In the genomic region with DNA sequence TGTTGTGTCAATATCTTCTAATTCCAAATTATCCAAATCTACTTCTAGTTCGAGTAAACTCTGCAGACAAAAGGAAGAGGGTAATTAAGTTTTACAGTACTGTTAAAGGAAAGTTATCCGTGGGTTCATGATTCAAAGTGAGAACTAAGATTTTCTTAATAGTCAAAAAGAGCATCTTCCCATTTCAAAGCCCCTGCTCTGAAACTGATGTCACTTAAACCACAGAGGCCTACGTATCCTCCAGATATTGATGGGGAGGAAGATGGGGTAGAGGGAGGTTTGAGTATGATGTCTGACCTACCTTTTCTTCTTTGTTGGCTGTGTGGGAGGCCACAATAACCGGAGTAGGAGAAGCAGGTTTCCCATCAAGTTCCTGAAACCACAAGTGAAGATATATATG, we compare ENCODE assay signal across 12 cellular contexts. TPM values are rescaled to one million over a fixed set of nuclear protein-coding genes. Genes with fewer than 3 reads are reported as not detected.
A peak's percentile ranks its signal among the peaks of the same experiment; 100 is the strongest.
DNase-seq lines count a peak whose midpoint lies in the region; ATAC-seq and TF ChIP-seq lines count a peak whose summit lies in the region.
"Had no signal": no experiment of that assay in that cellular context is flagged by ENCODE, and none has a peak within 500 bp of the region (broad histone marks: within the 10 kb centered on the region; RNA-seq: fewer than 3 reads in every experiment).

No MANE protein-coding gene starts in this region.

- CTCF ChIA-PET in A673 (lab: Charles Lee) = no interaction called here

- WGBS in esophagus muscularis mucosa = 87% methylated on average over 4 of the region's 4 CpGs

- H3K36me3 ChIP-seq in esophagus muscularis mucosa (peaks cover 61 to 100% (median 91%) of the 10 kb centered on the region in 4 donors), A673 (ENCODE audit: insufficient read depth, low read length, poor library complexity, severe bottlenecking) (peaks cover 90% of the 10 kb centered on the region)
- H3K36me3 ChIP-seq: ovary had no signal

- H3K27me3 Mint-ChIP-seq in activated T-cell treated with anti-CD3 and anti-CD28 coated beads, Interleukin-2, amount 50 U/mL, for 72 hours (ENCODE audit: low read depth) = no peaks in the 10 kb centered on the region
- H3K27me3 Mint-ChIP-seq in T-helper 2 cell treated with Interferon-gamma antibody and Interleukin-4, amounts not matched to agents 5 μg/mL and 100 μg/mL, for 36 hours (ENCODE audit: low read depth) = no peaks in the 10 kb centered on the region
- H3K27me3 Mint-ChIP-seq in stimulated activated memory B cell treated with anti-CD40 and anti-IgM and Interleukin-4, amounts not matched to agents 10 μg/mL and 1 μg/mL and 100 μg/mL, for 72 hours = no peaks in the 10 kb centered on the region

- H3K27ac ChIP-seq in esophagus muscularis mucosa (replicated peaks in 1 of 4) (no peak overlapping the region), A673 (ENCODE audit: low read depth, low read length, poor library complexity, severe bottlenecking) (no peak overlapping the region)
- H3K27ac ChIP-seq: adrenal gland, ovary had no signal

- H3K27ac Mint-ChIP-seq in activated T-cell treated with anti-CD3 and anti-CD28 coated beads, Interleukin-2, amount 50 U/mL, for 72 hours = peak overlapping the region; percentile 83
- peak overlapping the region; percentile 62 for H3K27ac Mint-ChIP-seq in T-helper 2 cell treated with Interferon-gamma antibody and Interleukin-4, amounts not matched to agents 5 μg/mL and 100 μg/mL, for 36 hours
- peak overlapping the region; percentile 83 for H3K27ac Mint-ChIP-seq in stimulated activated memory B cell treated with anti-CD40 and anti-IgM and Interleukin-4, amounts not matched to agents 10 μg/mL and 1 μg/mL and 100 μg/mL, for 72 hours

- H3K9me3 ChIP-seq in esophagus muscularis mucosa (no peaks in the 10 kb centered on the region), A673 (ENCODE audit: low read depth, low read length, poor library complexity, severe bottlenecking) (no peaks in the 10 kb centered on the region)
- H3K9me3 ChIP-seq: adrenal gland, ovary had no signal

- H3K4me3 Mint-ChIP-seq in activated T-cell treated with anti-CD3 and anti-CD28 coated beads, Interleukin-2, amount 50 U/mL, for 72 hours = peak overlapping the region; percentile 33 to 62
- no peak overlapping the region for H3K4me3 Mint-ChIP-seq in T-helper 2 cell treated with Interferon-gamma antibody and Interleukin-4, amounts not matched to agents 5 μg/mL and 100 μg/mL, for 36 hours
- H3K4me3 Mint-ChIP-seq in stimulated activated memory B cell treated with anti-CD40 and anti-IgM and Interleukin-4, amounts not matched to agents 10 μg/mL and 1 μg/mL and 100 μg/mL, for 72 hours = no peak overlapping the region

- H3K4me1 Mint-ChIP-seq in activated T-cell treated with anti-CD3 and anti-CD28 coated beads, Interleukin-2, amount 50 U/mL, for 72 hours (ENCODE audit: low read depth) = peaks cover 50% of the 10 kb centered on the region
- peaks cover 6% of the 10 kb centered on the region for H3K4me1 Mint-ChIP-seq in T-helper 2 cell treated with Interferon-gamma antibody and Interleukin-4, amounts not matched to agents 5 μg/mL and 100 μg/mL, for 36 hours (ENCODE audit: low read depth)
- H3K4me1 Mint-ChIP-seq in stimulated activated memory B cell treated with anti-CD40 and anti-IgM and Interleukin-4, amounts not matched to agents 10 μg/mL and 1 μg/mL and 100 μg/mL, for 72 hours = peaks cover 13% of the 10 kb centered on the region

- peaks cover 0 to 15% (median 4%) of the 10 kb centered on the region in 4 donors for H3K4me1 ChIP-seq in esophagus muscularis mucosa
- H3K4me1 ChIP-seq in A673 (ENCODE audit: insufficient read depth, low read length, poor library complexity, severe bottlenecking) = no peaks in the 10 kb centered on the region
- H3K4me1 ChIP-seq: adrenal gland had no signal

- H3K27me3 ChIP-seq in esophagus muscularis mucosa (no peaks in the 10 kb centered on the region), A673 (replicated peaks; ENCODE audit: insufficient read depth, low read depth, low read length, poor library complexity) (no peaks in the 10 kb centered on the region)
- H3K27me3 ChIP-seq: adrenal gland, ovary had no signal

- DNase-seq in activated T-cell treated with anti-CD3 and anti-CD28 coated beads, Interleukin-2, amount 50 U/mL, for 72 hours = peak; percentile 31 to 36
- no peak for DNase-seq in activated T-cell treated with anti-CD3 and anti-CD28 coated beads, Interleukin-2, amount 50 U/mL, for 48 hours
- peak; percentile 48 for DNase-seq in T-helper 2 cell treated with Interferon-gamma antibody and Interleukin-4, amounts not matched to agents 5 μg/mL and 100 μg/mL, for 36 hours (ENCODE audit: low spot score)
- DNase-seq in esophagus muscularis mucosa (ENCODE audit: extremely low spot score) (no peak), A673 (ENCODE audit: low spot score) (no peak)
- DNase-seq: adrenal gland, NCI-H2227 treated with DMSO at 0.1 percent for 48 hours, ovary had no signal

- H3K9me3 Mint-ChIP-seq in activated T-cell treated with anti-CD3 and anti-CD28 coated beads, Interleukin-2, amount 50 U/mL, for 72 hours = no peaks in the 10 kb centered on the region
- H3K9me3 Mint-ChIP-seq in T-helper 2 cell treated with Interferon-gamma antibody and Interleukin-4, amounts not matched to agents 5 μg/mL and 100 μg/mL, for 36 hours = no peaks in the 10 kb centered on the region
- no peaks in the 10 kb centered on the region for H3K9me3 Mint-ChIP-seq in stimulated activated memory B cell treated with anti-CD40 and anti-IgM and Interleukin-4, amounts not matched to agents 10 μg/mL and 1 μg/mL and 100 μg/mL, for 72 hours

- TF ChIP-seq CTCF in esophagus muscularis mucosa (IDR thresholded peaks at IDR 0.05) (no peak), A673 (conservative IDR thresholded peaks at IDR 0.05; ENCODE audit: low read depth, low read length) (no peak)

- BruUV-seq in A673 (replicated peaks; lab: Mats Ljungman, UMichigan) = no TSS peak

- peaks cover 13 to 47% of the 10 kb centered on the region in 2 donors for H3K36me3 Mint-ChIP-seq in activated T-cell treated with anti-CD3 and anti-CD28 coated beads, Interleukin-2, amount 50 U/mL, for 72 hours (ENCODE audit: insufficient read depth in 2 of 2)
- peaks cover 71% of the 10 kb centered on the region for H3K36me3 Mint-ChIP-seq in T-helper 2 cell treated with Interferon-gamma antibody and Interleukin-4, amounts not matched to agents 5 μg/mL and 100 μg/mL, for 36 hours (ENCODE audit: low read depth)
- peaks cover 66% of the 10 kb centered on the region for H3K36me3 Mint-ChIP-seq in stimulated activated memory B cell treated with anti-CD40 and anti-IgM and Interleukin-4, amounts not matched to agents 10 μg/mL and 1 μg/mL and 100 μg/mL, for 72 hours

- no peak for TF ChIP-seq EP300 in esophagus muscularis mucosa (IDR thresholded peaks at IDR 0.05)

- peak; percentile 99 for ATAC-seq in activated T-cell treated with anti-CD3 and anti-CD28 coated beads, Interleukin-2, amount 50 U/mL, for 72 hours (replicated peaks in 1 of 2)
- peak; percentile 44 for ATAC-seq in GM21786 (IDR thresholded peaks at IDR 0.05; ENCODE audit: unreplicated experiment)
- peak; percentile 83 for ATAC-seq in stimulated activated memory B cell treated with anti-CD40 and anti-IgM and Interleukin-4, amounts not matched to agents 10 μg/mL and 1 μg/mL and 100 μg/mL, for 72 hours
- no peak for ATAC-seq in GM19324 (IDR thresholded peaks at IDR 0.05; ENCODE audit: low FRiP score, unreplicated experiment)

- POLR2A ChIA-PET in A673 (lab: Charles Lee; ENCODE audit: low non-redundant PET) = no interaction called here

- no peak overlapping the region for H3K4me3 ChIP-seq in esophagus muscularis mucosa
- H3K4me3 ChIP-seq in A673 (ENCODE audit: low read depth, low read length, poor library complexity, severe bottlenecking) = no peak overlapping the region
- H3K4me3 ChIP-seq: adrenal gland, lung, ovary had no signal

- intact Hi-C loops in esophagus muscularis mucosa (cut with DNase I) (no loop called here), A673 (cut with micrococcal nuclease; ENCODE audit: unreplicated experiment) (no loop called here)

- TF ChIP-seq POLR2A in esophagus muscularis mucosa (IDR thresholded peaks at IDR 0.05; ENCODE audit: low read depth) = no peak

RNA-seq across cellular contexts. Expression of gene MRPS22, which starts 14.1 kb away (rescaled TPM):
- total RNA-seq in activated T-cell treated with anti-CD3 and anti-CD28 coated beads, Interleukin-2, amount 50 U/mL, for 72 hours = 10 to 100 TPM; 61.7 to 67.5 TPM
- total RNA-seq in esophagus muscularis mucosa = 10 to 100 TPM; 37.0 to 50.9 (median 45.8) TPM
- 61.6 and 61.9 TPM in 2 replicates for total RNA-seq in A673 (2021)

RNA-seq across cellular contexts. Expression of gene COPB2, which starts 31.5 kb away (rescaled TPM):
- 100 to 1,000 TPM in 1 of 2 donors, 10 to 100 TPM in 1; 85.2 to 105 TPM for total RNA-seq in activated T-cell treated with anti-CD3 and anti-CD28 coated beads, Interleukin-2, amount 50 U/mL, for 72 hours
- total RNA-seq in esophagus muscularis mucosa (10 to 100 TPM; 73.6 to 78.7 (median 76.3) TPM), A673 (2021) (138 and 148 TPM in 2 replicates)

Comparison
In these comparisons a context has a peak if more than half of its experiments do, and no peak if none do; other contexts are left out.
1. DNase-seq: peak in activated T-cell treated with anti-CD3 and anti-CD28 coated beads, Interleukin-2, amount 50 U/mL, for 72 hours (2 of 2) and T-helper 2 cell treated with Interferon-gamma antibody and Interleukin-4, amounts not matched to agents 5 μg/mL and 100 μg/mL, for 36 hours (single experiment); none in activated T-cell treated with anti-CD3 and anti-CD28 coated beads, Interleukin-2, amount 50 U/mL, for 48 hours (0 of 2), esophagus muscularis mucosa (single experiment) and A673 (single experiment).
2. H3K4me3 Mint-ChIP-seq: peak in activated T-cell treated with anti-CD3 and anti-CD28 coated beads, Interleukin-2, amount 50 U/mL, for 72 hours (2 of 2); none in T-helper 2 cell treated with Interferon-gamma antibody and Interleukin-4, amounts not matched to agents 5 μg/mL and 100 μg/mL, for 36 hours (single experiment) and stimulated activated memory B cell treated with anti-CD40 and anti-IgM and Interleukin-4, amounts not matched to agents 10 μg/mL and 1 μg/mL and 100 μg/mL, for 72 hours (single experiment).
3. Peak in every context shown above with its lines, with median percentiles within 50 percentile points of each other: H3K27ac Mint-ChIP-seq.